9 cellular contexts compared by ENCODE assay signal in the genomic region with DNA sequence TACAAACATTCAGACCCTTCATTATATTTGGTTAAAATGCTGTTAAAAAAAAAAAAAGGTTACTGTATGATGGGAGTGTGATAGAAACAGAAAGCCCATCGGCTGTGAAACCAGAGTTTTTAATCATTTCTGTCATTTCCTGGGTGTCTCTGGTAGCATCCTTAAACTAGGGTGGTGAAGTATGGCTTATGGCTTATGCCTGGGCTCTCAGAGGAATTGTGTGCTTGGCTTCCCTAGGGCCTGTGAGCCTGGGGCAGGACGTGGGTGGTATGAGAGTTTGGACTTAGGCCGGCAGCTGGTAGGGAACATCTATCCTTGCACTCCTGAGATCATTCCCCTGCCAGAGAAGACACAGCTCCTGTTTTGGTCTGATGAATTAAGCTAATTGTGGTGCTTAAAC. TPM values are rescaled to one million over a fixed set of nuclear protein-coding genes. Genes with fewer than 3 reads are reported as not detected.
A peak's percentile ranks its signal among the peaks of the same experiment; 100 is the strongest.
DNase-seq lines count a peak whose midpoint lies in the region; ATAC-seq and TF ChIP-seq lines count a peak whose summit lies in the region.
"Had no signal": no experiment of that assay in that cellular context is flagged by ENCODE, and none has a peak within 500 bp of the region (broad histone marks: within the 10 kb centered on the region; RNA-seq: fewer than 3 reads in every experiment).

No MANE protein-coding gene starts in this region.

- H3K4me3 Mint-ChIP-seq in WTC11: no peak overlapping the region
- H3K4me3 Mint-ChIP-seq in effector memory CD8-positive, alpha-beta T cell: no peak overlapping the region
- H3K4me3 Mint-ChIP-seq: central memory CD8-positive, alpha-beta T cell had no signal

- POLR2A ChIA-PET in WTC11 (lab: Charles Lee): no interaction called here

- H3K27me3 Mint-ChIP-seq in WTC11 (ENCODE audit: low read depth): no peaks in the 10 kb centered on the region
- no peaks in the 10 kb centered on the region for H3K27me3 Mint-ChIP-seq in effector memory CD8-positive, alpha-beta T cell
- H3K27me3 Mint-ChIP-seq: central memory CD8-positive, alpha-beta T cell had no signal

- ATAC-seq in GM19025 (IDR thresholded peaks at IDR 0.05; ENCODE audit: low read depth, unreplicated experiment) (peak; percentile 57), HG02938 (IDR thresholded peaks at IDR 0.05; ENCODE audit: unreplicated experiment) (peak; percentile 58), WTC11 (peak; percentile 27; the same call in 1 of the 2 replicates)
- no peak for ATAC-seq in effector memory CD8-positive, alpha-beta T cell (replicated peaks)

- peaks cover 18% of the 10 kb centered on the region for H3K36me3 Mint-ChIP-seq in WTC11
- H3K36me3 Mint-ChIP-seq in effector memory CD8-positive, alpha-beta T cell (ENCODE audit: insufficient read depth): peaks cover 18% of the 10 kb centered on the region

- peaks cover 6% of the 10 kb centered on the region for H3K4me1 Mint-ChIP-seq in WTC11
- peaks cover 5 to 10% of the 10 kb centered on the region in 2 donors for H3K4me1 Mint-ChIP-seq in effector memory CD8-positive, alpha-beta T cell (ENCODE audit: low read depth in 2 of 2)

- H3K27ac Mint-ChIP-seq in WTC11: peak overlapping the region; percentile 81; the same call in 1 of the 2 replicates
- H3K27ac Mint-ChIP-seq in effector memory CD8-positive, alpha-beta T cell: no peak overlapping the region

- no peaks in the 10 kb centered on the region for H3K9me3 Mint-ChIP-seq in WTC11
- H3K9me3 Mint-ChIP-seq in effector memory CD8-positive, alpha-beta T cell: no peaks in the 10 kb centered on the region
- H3K9me3 Mint-ChIP-seq: central memory CD8-positive, alpha-beta T cell had no signal

- TF ChIP-seq CTCF in WTC11 (IDR thresholded peaks at IDR 0.05): no peak

- CTCF ChIA-PET in WTC11 (lab: Charles Lee): interaction anchor here (0.6 to 1.1 kb wide), 16 partner anchors 9 to 1039 kb away, joined by 3 to 10 read pairs (median 5); a partner anchor contains a TSS

- DNase-seq in COLO829 (ENCODE audit: low spot score) (peak; percentile 50), WTC11 (ENCODE audit: low spot score) (no peak), NCI-H69 (lab: John Stamatoyannopoulos, UW) (no peak), cerebellum (ENCODE audit: low spot score) (no peak), NCI-H2196 treated with DMSO at 0.1 percent for 48 hours (lab: John Stamatoyannopoulos, UW; ENCODE audit: unreplicated experiment) (no peak)
- no peak for DNase-seq in effector memory CD8-positive, alpha-beta T cell

TF ChIP-seq in WTC11, 78 proteins besides CTCF, POLR2A, EP300 and RAD21 (continues in another document):
- TF ChIP-seq, protein P1, sequence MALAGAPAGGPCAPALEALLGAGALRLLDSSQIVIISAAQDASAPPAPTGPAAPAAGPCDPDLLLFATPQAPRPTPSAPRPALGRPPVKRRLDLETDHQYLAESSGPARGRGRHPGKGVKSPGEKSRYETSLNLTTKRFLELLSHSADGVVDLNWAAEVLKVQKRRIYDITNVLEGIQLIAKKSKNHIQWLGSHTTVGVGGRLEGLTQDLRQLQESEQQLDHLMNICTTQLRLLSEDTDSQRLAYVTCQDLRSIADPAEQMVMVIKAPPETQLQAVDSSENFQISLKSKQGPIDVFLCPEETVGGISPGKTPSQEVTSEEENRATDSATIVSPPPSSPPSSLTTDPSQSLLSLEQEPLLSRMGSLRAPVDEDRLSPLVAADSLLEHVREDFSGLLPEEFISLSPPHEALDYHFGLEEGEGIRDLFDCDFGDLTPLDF (CRISPR knock-in tag; IDR thresholded peaks at IDR 0.05): no peak
- TF ChIP-seq CREM (CRISPR knock-in tag; IDR thresholded peaks at IDR 0.05): no peak
- TF ChIP-seq ZNF138 (CRISPR knock-in tag; conservative IDR thresholded peaks at IDR 0.05): no peak
- no peak for TF ChIP-seq HMGA2 (CRISPR knock-in tag; IDR thresholded peaks at IDR 0.05)
- TF ChIP-seq, protein P2, sequence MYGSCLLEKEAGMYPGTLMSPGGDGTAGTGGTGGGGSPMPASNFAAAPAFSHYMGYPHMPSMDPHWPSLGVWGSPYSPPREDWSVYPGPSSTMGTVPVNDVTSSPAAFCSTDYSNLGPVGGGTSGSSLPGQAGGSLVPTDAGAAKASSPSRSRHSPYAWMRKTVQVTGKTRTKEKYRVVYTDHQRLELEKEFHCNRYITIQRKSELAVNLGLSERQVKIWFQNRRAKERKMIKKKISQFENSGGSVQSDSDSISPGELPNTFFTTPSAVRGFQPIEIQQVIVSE (CRISPR knock-in tag; IDR thresholded peaks at IDR 0.05; ENCODE audit: borderline replicate concordance): no peak
- TF ChIP-seq, protein P3, sequence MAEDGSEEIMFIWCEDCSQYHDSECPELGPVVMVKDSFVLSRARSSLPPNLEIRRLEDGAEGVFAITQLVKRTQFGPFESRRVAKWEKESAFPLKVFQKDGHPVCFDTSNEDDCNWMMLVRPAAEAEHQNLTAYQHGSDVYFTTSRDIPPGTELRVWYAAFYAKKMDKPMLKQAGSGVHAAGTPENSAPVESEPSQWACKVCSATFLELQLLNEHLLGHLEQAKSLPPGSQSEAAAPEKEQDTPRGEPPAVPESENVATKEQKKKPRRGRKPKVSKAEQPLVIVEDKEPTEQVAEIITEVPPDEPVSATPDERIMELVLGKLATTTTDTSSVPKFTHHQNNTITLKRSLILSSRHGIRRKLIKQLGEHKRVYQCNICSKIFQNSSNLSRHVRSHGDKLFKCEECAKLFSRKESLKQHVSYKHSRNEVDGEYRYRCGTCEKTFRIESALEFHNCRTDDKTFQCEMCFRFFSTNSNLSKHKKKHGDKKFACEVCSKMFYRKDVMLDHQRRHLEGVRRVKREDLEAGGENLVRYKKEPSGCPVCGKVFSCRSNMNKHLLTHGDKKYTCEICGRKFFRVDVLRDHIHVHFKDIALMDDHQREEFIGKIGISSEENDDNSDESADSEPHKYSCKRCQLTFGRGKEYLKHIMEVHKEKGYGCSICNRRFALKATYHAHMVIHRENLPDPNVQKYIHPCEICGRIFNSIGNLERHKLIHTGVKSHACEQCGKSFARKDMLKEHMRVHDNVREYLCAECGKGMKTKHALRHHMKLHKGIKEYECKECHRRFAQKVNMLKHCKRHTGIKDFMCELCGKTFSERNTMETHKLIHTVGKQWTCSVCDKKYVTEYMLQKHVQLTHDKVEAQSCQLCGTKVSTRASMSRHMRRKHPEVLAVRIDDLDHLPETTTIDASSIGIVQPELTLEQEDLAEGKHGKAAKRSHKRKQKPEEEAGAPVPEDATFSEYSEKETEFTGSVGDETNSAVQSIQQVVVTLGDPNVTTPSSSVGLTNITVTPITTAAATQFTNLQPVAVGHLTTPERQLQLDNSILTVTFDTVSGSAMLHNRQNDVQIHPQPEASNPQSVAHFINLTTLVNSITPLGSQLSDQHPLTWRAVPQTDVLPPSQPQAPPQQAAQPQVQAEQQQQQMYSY (CRISPR knock-in tag; IDR thresholded peaks at IDR 0.05): no peak
- no peak for TF ChIP-seq SMAD4 (CRISPR knock-in tag; IDR thresholded peaks at IDR 0.05)
- TF ChIP-seq GABPB1 (CRISPR knock-in tag; IDR thresholded peaks at IDR 0.05): no peak
- TF ChIP-seq, protein P4, sequence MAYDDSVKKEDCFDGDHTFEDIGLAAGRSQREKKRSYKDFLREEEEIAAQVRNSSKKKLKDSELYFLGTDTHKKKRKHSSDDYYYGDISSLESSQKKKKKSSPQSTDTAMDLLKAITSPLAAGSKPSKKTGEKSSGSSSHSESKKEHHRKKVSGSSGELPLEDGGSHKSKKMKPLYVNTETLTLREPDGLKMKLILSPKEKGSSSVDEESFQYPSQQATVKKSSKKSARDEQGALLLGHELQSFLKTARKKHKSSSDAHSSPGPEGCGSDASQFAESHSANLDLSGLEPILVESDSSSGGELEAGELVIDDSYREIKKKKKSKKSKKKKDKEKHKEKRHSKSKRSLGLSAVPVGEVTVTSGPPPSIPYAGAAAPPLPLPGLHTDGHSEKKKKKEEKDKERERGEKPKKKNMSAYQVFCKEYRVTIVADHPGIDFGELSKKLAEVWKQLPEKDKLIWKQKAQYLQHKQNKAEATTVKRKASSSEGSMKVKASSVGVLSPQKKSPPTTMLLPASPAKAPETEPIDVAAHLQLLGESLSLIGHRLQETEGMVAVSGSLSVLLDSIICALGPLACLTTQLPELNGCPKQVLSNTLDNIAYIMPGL (CRISPR knock-in tag; IDR thresholded peaks at IDR 0.05): no peak
- no peak for TF ChIP-seq TEAD4 (CRISPR knock-in tag; IDR thresholded peaks at IDR 0.05)
- TF ChIP-seq, protein P5, sequence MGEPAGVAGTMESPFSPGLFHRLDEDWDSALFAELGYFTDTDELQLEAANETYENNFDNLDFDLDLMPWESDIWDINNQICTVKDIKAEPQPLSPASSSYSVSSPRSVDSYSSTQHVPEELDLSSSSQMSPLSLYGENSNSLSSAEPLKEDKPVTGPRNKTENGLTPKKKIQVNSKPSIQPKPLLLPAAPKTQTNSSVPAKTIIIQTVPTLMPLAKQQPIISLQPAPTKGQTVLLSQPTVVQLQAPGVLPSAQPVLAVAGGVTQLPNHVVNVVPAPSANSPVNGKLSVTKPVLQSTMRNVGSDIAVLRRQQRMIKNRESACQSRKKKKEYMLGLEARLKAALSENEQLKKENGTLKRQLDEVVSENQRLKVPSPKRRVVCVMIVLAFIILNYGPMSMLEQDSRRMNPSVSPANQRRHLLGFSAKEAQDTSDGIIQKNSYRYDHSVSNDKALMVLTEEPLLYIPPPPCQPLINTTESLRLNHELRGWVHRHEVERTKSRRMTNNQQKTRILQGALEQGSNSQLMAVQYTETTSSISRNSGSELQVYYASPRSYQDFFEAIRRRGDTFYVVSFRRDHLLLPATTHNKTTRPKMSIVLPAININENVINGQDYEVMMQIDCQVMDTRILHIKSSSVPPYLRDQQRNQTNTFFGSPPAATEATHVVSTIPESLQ (CRISPR knock-in tag; IDR thresholded peaks at IDR 0.05): no peak
- TF ChIP-seq, protein P6, sequence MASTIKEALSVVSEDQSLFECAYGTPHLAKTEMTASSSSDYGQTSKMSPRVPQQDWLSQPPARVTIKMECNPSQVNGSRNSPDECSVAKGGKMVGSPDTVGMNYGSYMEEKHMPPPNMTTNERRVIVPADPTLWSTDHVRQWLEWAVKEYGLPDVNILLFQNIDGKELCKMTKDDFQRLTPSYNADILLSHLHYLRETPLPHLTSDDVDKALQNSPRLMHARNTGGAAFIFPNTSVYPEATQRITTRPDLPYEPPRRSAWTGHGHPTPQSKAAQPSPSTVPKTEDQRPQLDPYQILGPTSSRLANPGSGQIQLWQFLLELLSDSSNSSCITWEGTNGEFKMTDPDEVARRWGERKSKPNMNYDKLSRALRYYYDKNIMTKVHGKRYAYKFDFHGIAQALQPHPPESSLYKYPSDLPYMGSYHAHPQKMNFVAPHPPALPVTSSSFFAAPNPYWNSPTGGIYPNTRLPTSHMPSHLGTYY (CRISPR knock-in tag; IDR thresholded peaks at IDR 0.05): no peak

RNA-seq across cellular contexts. Expression of a gene that starts 52.2 kb away (rescaled TPM):
- total RNA-seq in WTC11 (2021) (33.3 to 36.2 TPM (median 34.3 TPM) in 3 replicates), cerebellum (91.0 TPM)
